Comparison of ENCODE assay signal across 27 cellular contexts in genomic region chr11:65699306-65699705, GRCh38.
"Had no signal": no experiment of that assay in that cellular context is flagged by ENCODE, and none has a peak within 500 bp of the region (broad histone marks: within the 10 kb centered on the region; RNA-seq: fewer than 3 reads in every experiment).

No MANE protein-coding gene starts in this region.

- H3K36me3 Mint-ChIP-seq: activated naive CD4-positive, alpha-beta T cell treated with anti-CD3 and anti-CD28 coated beads, Interleukin-2, amount 50 U/mL, for 24 hours; brain had no signal

- H3K36me3 ChIP-seq: adrenal gland, SJCRH30, WERI-Rb-1 had no signal

- H3K4me1 ChIP-seq: adrenal gland had no signal

- DNase-seq: activated CD4-positive, alpha-beta T cell treated with anti-CD3 and anti-CD28 coated beads for 1 hour; activated CD4-positive, alpha-beta T cell treated with anti-CD3 and anti-CD28 coated beads for 48 hours; activated CD4-positive, CD25-positive, alpha-beta regulatory T cell; activated CD8-positive, alpha-beta T cell treated with anti-CD3 and anti-CD28 coated beads for 36 hours; activated gamma-delta T cell; activated naive CD4-positive, alpha-beta T cell treated with Interleukin-2 at 50 U/mL for 16 hours; activated T-cell treated with anti-CD3 and anti-CD28 coated beads, Interleukin-2, amount 50 U/mL, for 24 hours; adrenal gland; Karpas-422; KBM-7; NCI-H1048; NCI-H1105 treated with DMSO at 0.1 percent for 48 hours; NCI-H1436; NCI-H187; NCI-H2029 treated with DMSO at 0.1 percent for 48 hours; NCI-H2107; NCI-H226; NCI-H524 treated with DMSO at 0.1 percent for 48 hours; SHP77; SJCRH30; T1000; WERI-Rb-1 had no signal

- H3K27ac ChIP-seq: adrenal gland, SJCRH30, SK-N-MC, WERI-Rb-1 had no signal

- H3K9me3 Mint-ChIP-seq: activated CD8-positive, alpha-beta T cell treated with anti-CD3 and anti-CD28 coated beads for 36 hours; activated naive CD4-positive, alpha-beta T cell treated with anti-CD3 and anti-CD28 coated beads, Interleukin-2, amount 50 U/mL, for 24 hours; activated T-cell treated with anti-CD3 and anti-CD28 coated beads, Interleukin-2, amount 50 U/mL, for 24 hours; activated T-helper 2 cell treated with anti-CD3 and anti-CD28 coated beads, Interferon-gamma antibody, Interleukin-2, Interleukin-4, amounts not matched to agents 10 μg/mL and 5 μg/mL and 100 μg/mL, durations not matched to agents 14 hours and 24 hours and 36 hours had no signal

- H3K4me3 Mint-ChIP-seq: activated CD8-positive, alpha-beta T cell treated with anti-CD3 and anti-CD28 coated beads for 36 hours; activated naive CD4-positive, alpha-beta T cell treated with anti-CD3 and anti-CD28 coated beads, Interleukin-2, amount 50 U/mL, for 24 hours; activated T-cell treated with anti-CD3 and anti-CD28 coated beads, Interleukin-2, amount 50 U/mL, for 24 hours; brain had no signal

- H3K9me3 ChIP-seq: adrenal gland had no signal

- H3K27ac Mint-ChIP-seq: activated CD8-positive, alpha-beta T cell treated with anti-CD3 and anti-CD28 coated beads for 36 hours; activated naive CD4-positive, alpha-beta T cell treated with anti-CD3 and anti-CD28 coated beads, Interleukin-2, amount 50 U/mL, for 24 hours; activated T-cell treated with anti-CD3 and anti-CD28 coated beads, Interleukin-2, amount 50 U/mL, for 24 hours; activated T-helper 2 cell treated with anti-CD3 and anti-CD28 coated beads, Interferon-gamma antibody, Interleukin-2, Interleukin-4, amounts not matched to agents 10 μg/mL and 5 μg/mL and 100 μg/mL, durations not matched to agents 14 hours and 24 hours and 36 hours; brain had no signal

- ATAC-seq: activated CD8-positive, alpha-beta T cell treated with anti-CD3 and anti-CD28 coated beads for 36 hours; Panc1 had no signal

- H3K4me3 ChIP-seq: adrenal gland, SJCRH30, SK-N-MC had no signal

- H3K4me1 Mint-ChIP-seq: activated naive CD4-positive, alpha-beta T cell treated with anti-CD3 and anti-CD28 coated beads, Interleukin-2, amount 50 U/mL, for 24 hours; brain had no signal
